Comparison of ENCODE assay signal across 15 cellular contexts in the genomic region with DNA sequence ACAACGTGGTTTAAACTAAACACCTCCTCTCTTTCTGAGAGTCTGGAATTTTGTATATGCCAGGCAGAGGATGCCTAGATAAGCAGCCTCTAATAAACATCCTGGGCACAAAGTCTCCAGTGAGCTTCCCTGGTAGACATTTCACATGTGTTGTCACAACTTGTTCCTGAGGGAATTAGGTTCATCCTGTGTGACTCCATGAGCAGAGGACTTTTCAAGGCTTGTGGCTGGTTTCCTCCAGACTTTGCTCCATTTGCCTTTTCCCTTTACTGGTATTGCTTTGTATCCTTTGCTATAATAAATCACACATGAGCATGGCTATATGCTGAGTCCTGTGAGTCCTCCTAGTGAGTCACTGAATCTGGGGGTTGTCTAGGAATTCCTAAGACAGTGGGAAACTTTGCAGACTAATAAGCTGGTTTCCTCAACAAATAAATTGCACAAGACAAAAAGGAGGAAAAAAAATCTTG.
DNase-seq lines count a peak whose midpoint lies in the region; ATAC-seq and TF ChIP-seq lines count a peak whose summit lies in the region.
"Had no signal": no experiment of that assay in that cellular context is flagged by ENCODE, and none has a peak within 500 bp of the region (broad histone marks: within the 10 kb centered on the region; RNA-seq: fewer than 3 reads in every experiment).

No MANE protein-coding gene starts in this region.

- no peaks in the 10 kb centered on the region for H3K9me3 Mint-ChIP-seq in chondrocyte (ENCODE audit: low read depth)

- H3K4me3 Mint-ChIP-seq in chondrocyte (ENCODE audit: unreplicated experiment), result no peak overlapping the region
- H3K4me3 Mint-ChIP-seq: activated T-cell treated with anti-CD3 and anti-CD28 coated beads, Interleukin-2, amount 50 U/mL, for 72 hours; CD14-positive monocyte had no signal

- peaks cover 15% of the 10 kb centered on the region for H3K36me3 ChIP-seq in MG63
- H3K36me3 ChIP-seq: right atrium auricular region, tibial artery had no signal

- no peaks in the 10 kb centered on the region for H3K27me3 ChIP-seq in MG63
- H3K27me3 ChIP-seq: right atrium auricular region, tibial artery had no signal

- DNase-seq in AG08396 (ENCODE audit: low spot score) (peak; percentile 52), MG63 (peak; percentile 50), chondrocyte (ENCODE audit: low spot score) (no peak), kidney tubule cell (ENCODE audit: low spot score) (peak; percentile 89), RPMI8226 (no peak)
- DNase-seq: activated T-cell treated with anti-CD3 and anti-CD28 coated beads, Interleukin-2, amount 50 U/mL, for 72 hours; central memory CD4-positive, alpha-beta T cell; head of caudate nucleus; tibial artery had no signal

- H3K27ac Mint-ChIP-seq in chondrocyte (ENCODE audit: unreplicated experiment), result peak overlapping the region; percentile 84
- H3K27ac Mint-ChIP-seq: activated T-cell treated with anti-CD3 and anti-CD28 coated beads, Interleukin-2, amount 50 U/mL, for 72 hours; CD14-positive monocyte had no signal

- no peaks in the 10 kb centered on the region; the same call in 1 of the 2 replicates for H3K9me3 ChIP-seq in MG63
- H3K9me3 ChIP-seq: right atrium auricular region, tibial artery had no signal

- peaks cover 23% of the 10 kb centered on the region for H3K4me1 Mint-ChIP-seq in chondrocyte (ENCODE audit: low read depth)
- H3K4me1 Mint-ChIP-seq: CD14-positive monocyte had no signal

- H3K36me3 Mint-ChIP-seq in chondrocyte (ENCODE audit: low read depth), result peaks cover 8% of the 10 kb centered on the region
- H3K36me3 Mint-ChIP-seq: CD14-positive monocyte had no signal

- H3K4me3 ChIP-seq in MG63, result no peak overlapping the region
- H3K4me3 ChIP-seq: right atrium auricular region, tibial artery had no signal

- no peak for TF ChIP-seq CTCF in chondrocyte (IDR thresholded peaks at IDR 0.05)

- no peaks in the 10 kb centered on the region for H3K27me3 Mint-ChIP-seq in chondrocyte (ENCODE audit: low read depth)

- no peak for ATAC-seq in HG03025 (IDR thresholded peaks at IDR 0.05; ENCODE audit: low FRiP score, unreplicated experiment)
- ATAC-seq in GM18519 (IDR thresholded peaks at IDR 0.05; ENCODE audit: low FRiP score, unreplicated experiment), result no peak
- no peak for ATAC-seq in HG03521 (IDR thresholded peaks at IDR 0.05; ENCODE audit: unreplicated experiment)
- ATAC-seq: activated T-cell treated with anti-CD3 and anti-CD28 coated beads, Interleukin-2, amount 50 U/mL, for 72 hours; HCT116 had no signal

Comparison
In these comparisons a context has a peak if more than half of its experiments do, and no peak if none do; other contexts are left out.
1. DNase-seq: peak in AG08396 (single experiment), MG63 (single experiment) and kidney tubule cell (single experiment); none in chondrocyte (single experiment) and RPMI8226 (single experiment).